In genomic region chr12:69570545-69571399, GRCh38 we compare ENCODE assay signal across 1 cellular context.
TF ChIP-seq lines count a peak whose summit lies in the region.

No MANE protein-coding gene starts in this region.

TF ChIP-seq in GM12878, 131 proteins besides CTCF, POLR2A, EP300 and RAD21 (continued from another document):
- no peak for TF ChIP-seq CEBPZ (IDR thresholded peaks at IDR 0.05; ENCODE audit: low read depth, low read length)
- TF ChIP-seq EED (IDR thresholded peaks at IDR 0.05; ENCODE audit: low read depth) = no peak
- peak; percentile 20; the same call in 1 of the 2 replicates for TF ChIP-seq MTA2 (IDR thresholded peaks at IDR 0.05; ENCODE audit: low read depth)
- no peak for TF ChIP-seq CREB1 (IDR thresholded peaks at IDR 0.05; ENCODE audit: low read depth)
- peak; percentile 92 for TF ChIP-seq SMC3 (IDR thresholded peaks at IDR 0.05; ENCODE audit: borderline replicate concordance, low read length)
- no peak for TF ChIP-seq NKRF (conservative IDR thresholded peaks at IDR 0.05)
- no peak for TF ChIP-seq STAT3 (IDR thresholded peaks at IDR 0.05; ENCODE audit: low read depth, low read length)
- no peak for TF ChIP-seq ZBTB11 (CRISPR knock-in tag; IDR thresholded peaks at IDR 0.05)
- TF ChIP-seq YY1 (IDR thresholded peaks at IDR 0.05; ENCODE audit: low read depth, low read length) = 0 out of 2 replicates have a peak, but pooled peaks have one; percentile 20
- TF ChIP-seq JUND (IDR thresholded peaks at IDR 0.05; ENCODE audit: low read depth, low read length) = no peak
- TF ChIP-seq LARP7 (IDR thresholded peaks at IDR 0.05) = no peak
- TF ChIP-seq RELA (IDR thresholded peaks at IDR 0.05; ENCODE audit: borderline replicate concordance, partially characterized antibody) = peak; percentile 94
- TF ChIP-seq USF1 (IDR thresholded peaks at IDR 0.05; ENCODE audit: borderline replicate concordance, extremely low read length, insufficient read depth, low read depth, low read length) = no peak
- no peak for TF ChIP-seq PBX3 (IDR thresholded peaks at IDR 0.05; ENCODE audit: insufficient replicate concordance, low read depth, low read length)
- no peak for TF ChIP-seq NR2C2 (IDR thresholded peaks at IDR 0.05; ENCODE audit: borderline replicate concordance, control insufficient read depth, insufficient read length, low read depth)
- TF ChIP-seq E2F4 (IDR thresholded peaks at IDR 0.05; ENCODE audit: low read depth, low read length) = no peak
- no peak for TF ChIP-seq SMARCA5 (IDR thresholded peaks at IDR 0.05)
- no peak for TF ChIP-seq RUNX3 (IDR thresholded peaks at IDR 0.05; ENCODE audit: low read length)
- no peak for TF ChIP-seq ELK1 (IDR thresholded peaks at IDR 0.05; ENCODE audit: low read depth, low read length)
- TF ChIP-seq NR2C1 (IDR thresholded peaks at IDR 0.05) = no peak
- TF ChIP-seq BHLHE40 (IDR thresholded peaks at IDR 0.05; ENCODE audit: borderline replicate concordance in 1 of 2, low read depth in 2 of 2, low read length in 1 of 2) = no peak
- no peak for TF ChIP-seq TAF1 (IDR thresholded peaks at IDR 0.05; ENCODE audit: borderline replicate concordance, low read depth, low read length)
- TF ChIP-seq ASH2L (IDR thresholded peaks at IDR 0.05; ENCODE audit: borderline replicate concordance, low read depth) = no peak
- peak; percentile 96 for TF ChIP-seq RELB (IDR thresholded peaks at IDR 0.05; ENCODE audit: low read depth)
- TF ChIP-seq ZNF592 (IDR thresholded peaks at IDR 0.05) = no peak
- TF ChIP-seq E4F1 (IDR thresholded peaks at IDR 0.05; ENCODE audit: borderline replicate concordance, partially characterized antibody) = no peak
- TF ChIP-seq ZNF24 (IDR thresholded peaks at IDR 0.05) = no peak
- TF ChIP-seq JUNB (IDR thresholded peaks at IDR 0.05) = no peak
- TF ChIP-seq POU2F2 (IDR thresholded peaks at IDR 0.05; ENCODE audit: borderline replicate concordance, low read depth, low read length) = no peak
- TF ChIP-seq MXI1 (IDR thresholded peaks at IDR 0.05; ENCODE audit: low read depth, low read length) = no peak; the same call in 1 of the 2 replicates
- no peak for TF ChIP-seq TCF3 (IDR thresholded peaks at IDR 0.05; ENCODE audit: borderline replicate concordance, insufficient read depth, low read depth, low read length)
- TF ChIP-seq ETV6 (conservative IDR thresholded peaks at IDR 0.05 in 1 of 2, IDR thresholded peaks at IDR 0.05 in 1 of 2; ENCODE audit: borderline replicate concordance in 1 of 2, low read depth in 1 of 2) = no peak
